ENCODE assay signal across 8 cellular contexts in genomic region chr13:28717170-28717569, GRCh38. TPM values are rescaled to one million over a fixed set of nuclear protein-coding genes. Genes with fewer than 3 reads are reported as not detected.
DNase-seq lines count a peak whose midpoint lies in the region; ATAC-seq and TF ChIP-seq lines count a peak whose summit lies in the region.

No MANE protein-coding gene starts in this region.

- H3K4me1 ChIP-seq in foreskin keratinocyte (peaks cover 25% of the 10 kb centered on the region), skeletal muscle tissue (ENCODE audit: control insufficient read depth in 3 of 3, insufficient read depth in 3 of 3, low read length in 3 of 3) (peaks cover 18 to 25% (median 21%) of the 10 kb centered on the region in 3 donors)

- H3K27me3 Mint-ChIP-seq in HFFc6 (ENCODE audit: insufficient read depth): peaks cover 4% of the 10 kb centered on the region
- H3K27me3 Mint-ChIP-seq in activated CD4-positive, alpha-beta memory T cell treated with anti-CD3 and anti-CD28 coated beads for 36 hours: no peaks in the 10 kb centered on the region

- no peaks in the 10 kb centered on the region for H3K36me3 Mint-ChIP-seq in HFFc6 (ENCODE audit: low read depth)
- H3K36me3 Mint-ChIP-seq in activated CD4-positive, alpha-beta memory T cell treated with anti-CD3 and anti-CD28 coated beads for 36 hours: peaks cover 3% of the 10 kb centered on the region

- intact Hi-C loops in activated CD4-positive, alpha-beta memory T cell treated with anti-CD3 and anti-CD28 coated beads for 36 hours (cut with micrococcal nuclease): no loop called here

- H3K36me3 ChIP-seq in skeletal muscle tissue (ENCODE audit: control insufficient read depth in 3 of 3, insufficient read depth in 3 of 3, low read length in 3 of 3): no peaks in the 10 kb centered on the region

- no peaks in the 10 kb centered on the region for H3K9me3 ChIP-seq in skeletal muscle tissue (ENCODE audit: control insufficient read depth in 3 of 3, low read length in 3 of 3)

- POLR2A ChIA-PET in activated CD4-positive, alpha-beta memory T cell treated with anti-CD3 and anti-CD28 coated beads for 36 hours (lab: Charles Lee): interaction anchor here (1.0 kb wide), 1 partner anchor 58 kb away, joined by 4 read pairs; no protein-coding TSS in a partner anchor

- DNase-seq in HFFc6 (no peak), foreskin keratinocyte (no peak), SK-N-DZ (ENCODE audit: low spot score) (no peak), GM13977 (ENCODE audit: low spot score) (no peak), NCI-H1417 treated with DMSO at 0.1 percent for 48 hours (lab: John Stamatoyannopoulos, UW) (no peak)
- no peak for DNase-seq in activated CD4-positive, alpha-beta memory T cell treated with anti-CD3 and anti-CD28 coated beads for 36 hours
- DNase-seq in stimulated activated CD4-positive, alpha-beta T cell treated with anti-CD3 and anti-CD28 coated beads, Interleukin-4, amount 100 ng/mL, for 24 hours: no peak

- H3K27me3 ChIP-seq in foreskin keratinocyte (no peaks in the 10 kb centered on the region), skeletal muscle tissue (ENCODE audit: control insufficient read depth in 3 of 3, insufficient read depth in 3 of 3, low read length in 3 of 3) (no peaks in the 10 kb centered on the region)

- peak overlapping the region in 1 of 3 donors; percentile 23 for H3K9ac ChIP-seq in skeletal muscle tissue (ENCODE audit: low read depth in 1 of 3, low read length in 3 of 3)

- H3K4me1 Mint-ChIP-seq in HFFc6 (ENCODE audit: low read depth): peaks cover 60% of the 10 kb centered on the region
- H3K4me1 Mint-ChIP-seq in activated CD4-positive, alpha-beta memory T cell treated with anti-CD3 and anti-CD28 coated beads for 36 hours (ENCODE audit: low read depth): peaks cover 30% of the 10 kb centered on the region

- H3K27ac ChIP-seq in foreskin keratinocyte (peak overlapping the region; percentile 83), skeletal muscle tissue (ENCODE audit: low read depth, low read length) (peak overlapping the region; percentile 99)

- H3K4me3 ChIP-seq in skeletal muscle tissue (ENCODE audit: low read length in 3 of 3): peak overlapping the region in 1 of 3 donors; percentile 97

- in situ Hi-C loops in GM13977 (cut with MboI; ENCODE audit: low pct_unique_long_range_greater_than_20kb, low sequenced_read_pairs, unreplicated experiment): no loop called here

- ATAC-seq in foreskin keratinocyte: no peak

- CTCF ChIA-PET in activated CD4-positive, alpha-beta memory T cell treated with anti-CD3 and anti-CD28 coated beads for 36 hours (lab: Charles Lee): interaction anchor here (0.7 to 2.2 kb wide), 2 partner anchors 79 to 368 kb away, joined by 3 to 10 read pairs; no protein-coding TSS in a partner anchor

- H3K9me3 Mint-ChIP-seq in HFFc6: no peaks in the 10 kb centered on the region
- no peaks in the 10 kb centered on the region for H3K9me3 Mint-ChIP-seq in activated CD4-positive, alpha-beta memory T cell treated with anti-CD3 and anti-CD28 coated beads for 36 hours

- peak overlapping the region; percentile 84 for H3K27ac Mint-ChIP-seq in HFFc6
- no peak overlapping the region for H3K27ac Mint-ChIP-seq in activated CD4-positive, alpha-beta memory T cell treated with anti-CD3 and anti-CD28 coated beads for 36 hours

- H3K4me3 Mint-ChIP-seq in HFFc6: peak overlapping the region; percentile 96
- H3K4me3 Mint-ChIP-seq in activated CD4-positive, alpha-beta memory T cell treated with anti-CD3 and anti-CD28 coated beads for 36 hours: peak overlapping the region; percentile 26

- TF ChIP-seq CTCF in HFFc6 (IDR thresholded peaks at IDR 0.05) (no peak), foreskin keratinocyte (conservative IDR thresholded peaks at IDR 0.05) (no peak), GM13977 (IDR thresholded peaks at IDR 0.05; ENCODE audit: extremely low read depth, insufficient read depth, missing control alignments) (no peak)

RNA-seq across cellular contexts. Expression of gene SLC46A3, which starts 1.6 kb away (rescaled TPM):
- 1 to 10 TPM; 2.2 to 4.3 (median 2.8) TPM for total RNA-seq in HFFc6 (2021; fragmentation: NEBNext Ultra II Directional; extraction: Animal tissue kit (Norgen Biotek cat#: 25700))
- total RNA-seq in activated CD4-positive, alpha-beta memory T cell treated with anti-CD3 and anti-CD28 coated beads for 36 hours: 1 to 10 TPM; 3.4 to 3.8 TPM
- total RNA-seq in foreskin keratinocyte (10.1 and 12.6 TPM in 2 replicates), skeletal muscle tissue (2.1 TPM)
- polyA plus RNA-seq in foreskin keratinocyte: 7.7 and 8.2 TPM in 2 replicates
- 0.05 and 0.43 TPM in 2 replicates for polyA plus RNA-seq in SK-N-DZ (2014; cell fraction: cytosol; rRNA removed)
- 0.09 and 0.65 TPM in 2 replicates for polyA plus RNA-seq in SK-N-DZ (2014; cell fraction: nucleus; rRNA removed)

RNA-seq across cellular contexts. Expression of gene POMP, which starts 58.2 kb away (rescaled TPM):
- total RNA-seq in HFFc6 (2021; fragmentation: NEBNext Ultra II Directional; extraction: Animal tissue kit (Norgen Biotek cat#: 25700)): 100 to 1,000 TPM; 156 to 175 (median 165) TPM
- total RNA-seq in activated CD4-positive, alpha-beta memory T cell treated with anti-CD3 and anti-CD28 coated beads for 36 hours: 100 to 1,000 TPM; 123 to 125 TPM
- total RNA-seq in foreskin keratinocyte: 102 and 108 TPM in 2 replicates
- polyA plus RNA-seq in foreskin keratinocyte: 148 TPM in 2 replicates
- 69.4 TPM for total RNA-seq in skeletal muscle tissue
- 73.4 and 83.5 TPM in 2 replicates for polyA plus RNA-seq in SK-N-DZ (2014; cell fraction: cytosol; rRNA removed)
- polyA plus RNA-seq in SK-N-DZ (2014; cell fraction: nucleus; rRNA removed): 43.1 and 71.6 TPM in 2 replicates
